19 cellular contexts compared by ENCODE assay signal in the genomic region with DNA sequence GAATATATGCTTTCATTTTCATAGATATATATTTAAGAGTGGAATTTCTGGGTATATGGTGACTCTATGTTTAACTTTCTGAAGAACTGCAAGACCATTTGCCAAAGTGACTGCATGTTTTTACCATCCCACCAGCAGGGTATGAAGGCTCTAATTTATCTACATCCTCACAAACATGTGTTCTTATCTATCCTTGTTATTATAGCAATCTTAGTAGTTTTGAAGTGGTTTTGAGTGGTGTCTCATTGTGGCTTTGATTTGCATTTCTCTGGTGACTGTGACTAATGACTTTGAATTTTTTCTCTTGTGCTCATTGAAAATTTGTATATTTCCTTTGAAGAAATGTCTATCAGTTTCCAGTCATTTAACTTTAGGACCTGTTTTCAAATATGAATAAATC.
DNase-seq lines count a peak whose midpoint lies in the region; ATAC-seq lines count a peak whose summit lies in the region.
"Had no signal": no experiment of that assay in that cellular context is flagged by ENCODE, and none has a peak within 500 bp of the region (broad histone marks: within the 10 kb centered on the region; RNA-seq: fewer than 3 reads in every experiment).

No MANE protein-coding gene starts in this region.

- peak; percentile 8 for DNase-seq in NCI-H2107 treated with DMSO at 0.1 percent for 48 hours (lab: John Stamatoyannopoulos, UW; ENCODE audit: unreplicated experiment)
- no peak for DNase-seq in NCI-H2107 (lab: John Stamatoyannopoulos, UW)
- peak; percentile 49 for DNase-seq in HS-5 (ENCODE audit: low read depth)
- peak; percentile 23 for DNase-seq in adipocyte (ENCODE audit: low read depth)
- DNase-seq in iris pigment epithelial cell (ENCODE audit: low read depth): peak; percentile 45
- no peak for DNase-seq in T1000 (lab: John Stamatoyannopoulos, UW)
- DNase-seq: activated CD4-positive, alpha-beta T cell treated with anti-CD3 and anti-CD28 coated beads, Interleukin-2, amount 50 U/mL, for 4 hours; activated effector memory CD4-positive, alpha-beta T cell treated with anti-CD3 and anti-CD28 coated beads, Interleukin-2, amount 50 U/mL, for 16 hours; CD4-positive, CD25-positive, alpha-beta regulatory T cell; effector CD4-positive, alpha-beta T cell; NCI-H1694; NCI-H774; substantia nigra; T-helper 17 cell had no signal

- no peak for ATAC-seq in GM18520 (IDR thresholded peaks at IDR 0.05; ENCODE audit: unreplicated experiment)
- ATAC-seq in HG03354 (IDR thresholded peaks at IDR 0.05; ENCODE audit: poor library complexity, severe bottlenecking, unreplicated experiment): no peak
- ATAC-seq: natural killer cell treated with Interleukin-12 subunit alpha and Interleukin-12 subunit beta and Interleukin-15 and Interleukin-18, amount 100 ng/mL, for 72 hours; T-helper 17 cell had no signal

- H3K9me3 ChIP-seq in adipocyte (ENCODE audit: control insufficient read depth, low read length): peaks cover 4% of the 10 kb centered on the region
- H3K9me3 ChIP-seq: ascending aorta had no signal

- no peak overlapping the region for H3K9ac ChIP-seq in adipocyte (ENCODE audit: low read length)

- H3K4me3 ChIP-seq in adipocyte (ENCODE audit: low read length): no peak overlapping the region
- H3K4me3 ChIP-seq: ascending aorta, lung had no signal

- H3K36me3 ChIP-seq in adipocyte (ENCODE audit: control insufficient read depth, insufficient read depth, low read length, severe bottlenecking): no peaks in the 10 kb centered on the region
- H3K36me3 ChIP-seq: ascending aorta had no signal

- no peaks in the 10 kb centered on the region for H3K27me3 ChIP-seq in adipocyte (replicated peaks; ENCODE audit: control insufficient read depth, insufficient read depth, low read length)
- H3K27me3 ChIP-seq: ascending aorta had no signal

- H3K4me1 ChIP-seq in adipocyte (ENCODE audit: control insufficient read depth, insufficient read depth, low read length): no peaks in the 10 kb centered on the region
- H3K4me1 ChIP-seq: ascending aorta had no signal

Comparison
In these comparisons a context has a peak if more than half of its experiments do, and no peak if none do; other contexts are left out.
1. DNase-seq: peak in NCI-H2107 treated with DMSO at 0.1 percent for 48 hours (single experiment), HS-5 (single experiment), adipocyte (single experiment) and iris pigment epithelial cell (single experiment); none in NCI-H2107 (single experiment) and T1000 (single experiment).